Comparison of ENCODE assay signal across 13 cellular contexts in genomic region chr6:110543106-110543505, GRCh38.
DNase-seq lines count a peak whose midpoint lies in the region; ATAC-seq, FAIRE-seq and TF ChIP-seq lines count a peak whose summit lies in the region.
"Had no signal": no experiment of that assay in that cellular context is flagged by ENCODE, and none has a peak within 500 bp of the region (broad histone marks: within the 10 kb centered on the region; RNA-seq: fewer than 3 reads in every experiment).

No MANE protein-coding gene starts in this region.

- H3K4me3 ChIP-seq in RWPE2 (ENCODE audit: severe bottlenecking) (no peak overlapping the region), suprapubic skin (no peak overlapping the region), HepG2 (replicated peaks in 1 of 3; ENCODE audit: insufficient read depth in 1 of 3, low read depth in 2 of 3, low read length in 3 of 3) (no peak overlapping the region)
- H3K4me3 ChIP-seq: ovary had no signal

- POLR2A ChIA-PET in HepG2 (lab: Yijun Ruan, JAX), result interaction anchor here (1.2 to 1.4 kb wide), 2 partner anchors 12 to 15 kb away, joined by 3 to 4 read pairs; no protein-coding TSS in a partner anchor

- TF ChIP-seq POLR2A in suprapubic skin (IDR thresholded peaks at IDR 0.05) (no peak), HepG2 (IDR thresholded peaks at IDR 0.05; ENCODE audit: insufficient read depth in 1 of 2, low read depth in 2 of 2, low read length in 2 of 2) (no peak)

- peak overlapping the region; percentile 40 for H3K27ac ChIP-seq in RWPE2 (ENCODE audit: poor library complexity, severe bottlenecking)
- peak overlapping the region; percentile 61 for H3K27ac ChIP-seq in suprapubic skin
- no peak overlapping the region for H3K27ac ChIP-seq in HepG2 (ENCODE audit: extremely low read length, insufficient read depth, low read length)
- H3K27ac ChIP-seq: ovary had no signal

- no peak overlapping the region for H3K4me2 ChIP-seq in HepG2 (ENCODE audit: low read depth, low read length)

- ATAC-seq in RWPE2 (ENCODE audit: low read depth) (peak; percentile 84), left ventricle myocardium superior (peak; percentile 41), HepG2 (no peak)

- H4K20me1 ChIP-seq in HepG2 (ENCODE audit: insufficient read depth, low read length), result no peaks in the 10 kb centered on the region

- H3K4me1 ChIP-seq in RWPE2 (ENCODE audit: insufficient read depth, poor library complexity, severe bottlenecking), result peaks cover 29% of the 10 kb centered on the region
- peaks cover 24% of the 10 kb centered on the region for H3K4me1 ChIP-seq in suprapubic skin
- peaks cover 65% of the 10 kb centered on the region for H3K4me1 ChIP-seq in HepG2 (ENCODE audit: insufficient read depth, low read length)

- peak; percentile 19 for TF ChIP-seq CTCF in RWPE2 (IDR thresholded peaks at IDR 0.05; ENCODE audit: poor library complexity, severe bottlenecking)
- TF ChIP-seq CTCF in suprapubic skin (IDR thresholded peaks at IDR 0.05), result no peak
- TF ChIP-seq CTCF in HepG2 (CRISPR knock-in tag; IDR thresholded peaks at IDR 0.05), result no peak

- no peaks in the 10 kb centered on the region for H3K9me3 ChIP-seq in RWPE2 (ENCODE audit: severe bottlenecking)
- H3K9me3 ChIP-seq in suprapubic skin, result no peaks in the 10 kb centered on the region
- H3K9me3 ChIP-seq in HepG2 (ENCODE audit: low read length), result peaks cover 7% of the 10 kb centered on the region
- H3K9me3 ChIP-seq: ovary had no signal

- FAIRE-seq in HepG2 (lab: Jason Lieb, UNC), result no peak

- no peaks in the 10 kb centered on the region for H3K36me3 ChIP-seq in RWPE2 (ENCODE audit: low read depth)
- no peaks in the 10 kb centered on the region for H3K36me3 ChIP-seq in suprapubic skin
- H3K36me3 ChIP-seq in HepG2 (replicated peaks in 1 of 2; ENCODE audit: control insufficient read depth in 1 of 2, insufficient read depth in 2 of 2, low read length in 2 of 2), result no peaks in the 10 kb centered on the region
- H3K36me3 ChIP-seq: ovary had no signal

- H2AFZ ChIP-seq in HepG2 (ENCODE audit: low read length), result no peak overlapping the region

- CTCF ChIA-PET in HepG2 (lab: Yijun Ruan, JAX; ENCODE audit: low intra/inter-chr PET ratio, low total read pairs), result no interaction called here

- DNase-seq in NCI-H2196 (lab: John Stamatoyannopoulos, UW; ENCODE audit: unreplicated experiment) (peak; percentile 48), NCI-H2196 treated with DMSO at 0.1 percent for 48 hours (lab: John Stamatoyannopoulos, UW; ENCODE audit: unreplicated experiment) (no peak), RWPE2 (ENCODE audit: low spot score) (peak; percentile 80), left ventricle myocardium superior (peak; percentile 46), suprapubic skin (ENCODE audit: low spot score in 2 of 2) (no peak), T-helper 1 cell (no peak), HepG2 (ENCODE audit: low spot score) (no peak)
- DNase-seq in stimulated activated CD4-positive, alpha-beta T cell treated with anti-CD3 and anti-CD28 coated beads, Interleukin-4, amount 100 ng/mL, for 1 hour, result no peak
- DNase-seq: activated CD4-positive, CD25-positive, alpha-beta regulatory T cell treated with anti-CD3 and anti-CD28 coated beads, Interleukin-2, amount 50 U/mL, for 72 hours; activated effector memory CD4-positive, alpha-beta T cell treated with Interleukin-2 at 50 U/mL for 16 hours; NCI-H446 treated with DMSO at 0.1 percent for 48 hours; ovary; stimulated activated CD4-positive, alpha-beta T cell treated with anti-CD3 and anti-CD28 coated beads, Interleukin-2, amount 100 ng/mL, for 48 hours had no signal

- intact Hi-C loops in left ventricle myocardium superior (cut with micrococcal nuclease) (no loop called here), HepG2 (cut with micrococcal nuclease; ENCODE audit: unreplicated experiment) (no loop called here)

- H3K79me2 ChIP-seq in HepG2 (ENCODE audit: insufficient read depth, low read length), result no peaks in the 10 kb centered on the region

- in situ Hi-C loops in HepG2 (cut with HindIII; ENCODE audit: extremely low pct_ligation_motif_present, low pct_unique_long_range_greater_than_20kb), result no loop called here

- BruUV-seq in HepG2 (replicated peaks; lab: Mats Ljungman, UMichigan), result no TSS peak

- WGBS in suprapubic skin, result 46% methylated on average over 4 of the region's 5 CpGs
- 93% methylated on average over 2 of the region's 5 CpGs for WGBS in HepG2 (ENCODE audit: low lambda C conversion rate)

- TF ChIP-seq EP300 in suprapubic skin (IDR thresholded peaks at IDR 0.05) (no peak), HepG2 (IDR thresholded peaks at IDR 0.05; ENCODE audit: low read depth in 2 of 2, low read length in 2 of 2) (no peak), HepG2 (CRISPR knock-in tag; IDR thresholded peaks at IDR 0.05; ENCODE audit: borderline replicate concordance) (no peak)

- H3K27me3 ChIP-seq in RWPE2 (ENCODE audit: insufficient read depth, poor library complexity, severe bottlenecking), result no peaks in the 10 kb centered on the region
- no peaks in the 10 kb centered on the region for H3K27me3 ChIP-seq in suprapubic skin
- no peaks in the 10 kb centered on the region for H3K27me3 ChIP-seq in HepG2 (ENCODE audit: control insufficient read depth in 1 of 2, insufficient read depth in 2 of 2, low read length in 2 of 2)
- H3K27me3 ChIP-seq: ovary had no signal

- no peak for TF ChIP-seq RAD21 in HepG2 (CRISPR knock-in tag; IDR thresholded peaks at IDR 0.05)

- H3K9ac ChIP-seq in HepG2 (ENCODE audit: insufficient read depth, low read depth, low read length), result no peak overlapping the region

TF ChIP-seq in HepG2, 621 proteins besides CTCF, POLR2A, EP300 and RAD21 (continues in another document):
- TF ChIP-seq ZNF609 (CRISPR knock-in tag; IDR thresholded peaks at IDR 0.05; ENCODE audit: borderline replicate concordance), result no peak
- no peak for TF ChIP-seq ONECUT2 (CRISPR knock-in tag; IDR thresholded peaks at IDR 0.05)
- no peak for TF ChIP-seq ZNF547 (CRISPR knock-in tag; IDR thresholded peaks at IDR 0.05)
- no peak for TF ChIP-seq PAX8 (CRISPR knock-in tag; IDR thresholded peaks at IDR 0.05; ENCODE audit: borderline replicate concordance)
- TF ChIP-seq ARID3A (IDR thresholded peaks at IDR 0.05; ENCODE audit: low read depth, low read length), result no peak
- TF ChIP-seq PHF20 (CRISPR knock-in tag; IDR thresholded peaks at IDR 0.05), result no peak
- no peak for TF ChIP-seq ZNF841 (CRISPR knock-in tag; IDR thresholded peaks at IDR 0.05; ENCODE audit: borderline replicate concordance)
- TF ChIP-seq CC2D1A (CRISPR knock-in tag; IDR thresholded peaks at IDR 0.05), result no peak
- TF ChIP-seq ZZZ3 (CRISPR knock-in tag; IDR thresholded peaks at IDR 0.05; ENCODE audit: borderline replicate concordance), result no peak
- TF ChIP-seq ZNF589 (CRISPR knock-in tag; conservative IDR thresholded peaks at IDR 0.05), result no peak

Comparison
In these comparisons a context has a peak if more than half of its experiments do, and no peak if none do; other contexts are left out.
1. DNase-seq: peak in NCI-H2196 (single experiment), RWPE2 (single experiment) and left ventricle myocardium superior (single experiment); none in NCI-H2196 treated with DMSO at 0.1 percent for 48 hours (single experiment), suprapubic skin (0 of 2), T-helper 1 cell (0 of 5), stimulated activated CD4-positive, alpha-beta T cell treated with anti-CD3 and anti-CD28 coated beads, Interleukin-4, amount 100 ng/mL, for 1 hour (single experiment) and HepG2 (single experiment).